Comparison of ENCODE assay signal across 2 cellular contexts in the genomic region with DNA sequence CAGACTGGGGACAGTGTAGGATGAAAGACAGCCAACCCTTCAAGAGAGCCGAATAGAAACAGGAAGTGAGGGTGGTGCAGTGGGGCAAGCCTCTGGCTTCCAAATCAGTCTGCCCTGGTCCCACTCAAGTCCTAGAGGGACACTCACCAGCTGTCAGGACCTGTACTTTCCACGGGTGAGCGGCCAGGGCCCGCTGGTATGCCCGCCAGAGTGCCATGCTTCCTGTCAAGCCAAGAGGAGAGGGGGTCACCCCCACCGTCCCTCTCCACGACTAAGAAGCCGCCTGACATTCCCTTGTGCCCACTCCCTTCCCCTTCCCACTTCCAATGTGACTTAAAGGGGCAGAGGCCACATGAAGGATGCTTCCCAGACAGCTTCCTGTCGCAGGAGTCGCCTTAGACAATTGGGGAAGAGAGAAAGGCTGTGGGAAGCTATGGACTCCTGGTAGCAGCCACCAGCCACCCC.
TF ChIP-seq lines count a peak whose summit lies in the region.

No MANE protein-coding gene starts in this region.

TF ChIP-seq in HCT116, 20 proteins besides CTCF, POLR2A, EP300 and RAD21:
- no peak for TF ChIP-seq EGR1 (IDR thresholded peaks at IDR 0.05; ENCODE audit: low read depth)
- TF ChIP-seq SRF (IDR thresholded peaks at IDR 0.05; ENCODE audit: low read depth) = no peak
- TF ChIP-seq, protein P1, sequence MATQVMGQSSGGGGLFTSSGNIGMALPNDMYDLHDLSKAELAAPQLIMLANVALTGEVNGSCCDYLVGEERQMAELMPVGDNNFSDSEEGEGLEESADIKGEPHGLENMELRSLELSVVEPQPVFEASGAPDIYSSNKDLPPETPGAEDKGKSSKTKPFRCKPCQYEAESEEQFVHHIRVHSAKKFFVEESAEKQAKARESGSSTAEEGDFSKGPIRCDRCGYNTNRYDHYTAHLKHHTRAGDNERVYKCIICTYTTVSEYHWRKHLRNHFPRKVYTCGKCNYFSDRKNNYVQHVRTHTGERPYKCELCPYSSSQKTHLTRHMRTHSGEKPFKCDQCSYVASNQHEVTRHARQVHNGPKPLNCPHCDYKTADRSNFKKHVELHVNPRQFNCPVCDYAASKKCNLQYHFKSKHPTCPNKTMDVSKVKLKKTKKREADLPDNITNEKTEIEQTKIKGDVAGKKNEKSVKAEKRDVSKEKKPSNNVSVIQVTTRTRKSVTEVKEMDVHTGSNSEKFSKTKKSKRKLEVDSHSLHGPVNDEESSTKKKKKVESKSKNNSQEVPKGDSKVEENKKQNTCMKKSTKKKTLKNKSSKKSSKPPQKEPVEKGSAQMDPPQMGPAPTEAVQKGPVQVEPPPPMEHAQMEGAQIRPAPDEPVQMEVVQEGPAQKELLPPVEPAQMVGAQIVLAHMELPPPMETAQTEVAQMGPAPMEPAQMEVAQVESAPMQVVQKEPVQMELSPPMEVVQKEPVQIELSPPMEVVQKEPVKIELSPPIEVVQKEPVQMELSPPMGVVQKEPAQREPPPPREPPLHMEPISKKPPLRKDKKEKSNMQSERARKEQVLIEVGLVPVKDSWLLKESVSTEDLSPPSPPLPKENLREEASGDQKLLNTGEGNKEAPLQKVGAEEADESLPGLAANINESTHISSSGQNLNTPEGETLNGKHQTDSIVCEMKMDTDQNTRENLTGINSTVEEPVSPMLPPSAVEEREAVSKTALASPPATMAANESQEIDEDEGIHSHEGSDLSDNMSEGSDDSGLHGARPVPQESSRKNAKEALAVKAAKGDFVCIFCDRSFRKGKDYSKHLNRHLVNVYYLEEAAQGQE (IDR thresholded peaks at IDR 0.05; ENCODE audit: low read depth) = no peak
- no peak for TF ChIP-seq SP1 (IDR thresholded peaks at IDR 0.05; ENCODE audit: low read depth)
- TF ChIP-seq, protein P2, sequence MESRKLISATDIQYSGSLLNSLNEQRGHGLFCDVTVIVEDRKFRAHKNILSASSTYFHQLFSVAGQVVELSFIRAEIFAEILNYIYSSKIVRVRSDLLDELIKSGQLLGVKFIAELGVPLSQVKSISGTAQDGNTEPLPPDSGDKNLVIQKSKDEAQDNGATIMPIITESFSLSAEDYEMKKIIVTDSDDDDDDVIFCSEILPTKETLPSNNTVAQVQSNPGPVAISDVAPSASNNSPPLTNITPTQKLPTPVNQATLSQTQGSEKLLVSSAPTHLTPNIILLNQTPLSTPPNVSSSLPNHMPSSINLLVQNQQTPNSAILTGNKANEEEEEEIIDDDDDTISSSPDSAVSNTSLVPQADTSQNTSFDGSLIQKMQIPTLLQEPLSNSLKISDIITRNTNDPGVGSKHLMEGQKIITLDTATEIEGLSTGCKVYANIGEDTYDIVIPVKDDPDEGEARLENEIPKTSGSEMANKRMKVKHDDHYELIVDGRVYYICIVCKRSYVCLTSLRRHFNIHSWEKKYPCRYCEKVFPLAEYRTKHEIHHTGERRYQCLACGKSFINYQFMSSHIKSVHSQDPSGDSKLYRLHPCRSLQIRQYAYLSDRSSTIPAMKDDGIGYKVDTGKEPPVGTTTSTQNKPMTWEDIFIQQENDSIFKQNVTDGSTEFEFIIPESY (IDR thresholded peaks at IDR 0.05; ENCODE audit: extremely low read depth, insufficient replicate concordance, low read length) = no peak

TF ChIP-seq in neural cell, 6 proteins besides CTCF, POLR2A, EP300 and RAD21:
- TF ChIP-seq MXI1 (conservative IDR thresholded peaks at IDR 0.05; ENCODE audit: poor library complexity, severe bottlenecking) (no peak), TAF1 (IDR thresholded peaks at IDR 0.05; ENCODE audit: low read depth) (no peak), POLR2AphosphoS5 (IDR thresholded peaks at IDR 0.05) (no peak), EZH2 (IDR thresholded peaks at IDR 0.05; ENCODE audit: borderline replicate concordance, insufficient read depth, low read length, poor library complexity, severe bottlenecking) (no peak), SMC3 (conservative IDR thresholded peaks at IDR 0.05; ENCODE audit: poor library complexity) (no peak)
- TF ChIP-seq, protein P1 (IDR thresholded peaks at IDR 0.05; ENCODE audit: borderline replicate concordance) = no peak
